ENCODE assay signal across 25 cellular contexts in genomic region chr11:112665291-112665690, GRCh38.
"Had no signal": no experiment of that assay in that cellular context is flagged by ENCODE, and none has a peak within 500 bp of the region (broad histone marks: within the 10 kb centered on the region; RNA-seq: fewer than 3 reads in every experiment).

No MANE protein-coding gene starts in this region.

- DNase-seq: cerebellar nuclear complex; dermis blood vessel endothelial cell; endodermal cell; gastrocnemius medialis; glutamatergic neuron; immature natural killer cell; kidney; left cardiac atrium; left ventricle myocardium superior; natural killer cell; psoas muscle; retina; spleen; stimulated activated CD4-positive, alpha-beta T cell treated with anti-CD3 and anti-CD28 coated beads, Interleukin-15, amount 100 ng/mL, for 24 hours; stimulated activated CD4-positive, alpha-beta T cell treated with anti-CD3 and anti-CD28 coated beads, Interleukin-1b, Interleukin-23, amount 100 ng/mL, for 48 hours; stimulated activated CD4-positive, alpha-beta T cell treated with anti-CD3 and anti-CD28 coated beads, Interleukin-4, amount 100 ng/mL, for 24 hours; stimulated activated naive B cell treated with anti-CD40 and anti-IgM and Interleukin-4, amounts not matched to agents 10 μg/mL and 1 μg/mL and 100 μg/mL, for 72 hours; stimulated activated naive CD8-positive, alpha-beta T cell treated with anti-CD3 and anti-CD28 coated beads, Interleukin-15, amount 100 ng/mL, for 72 hours; transverse colon had no signal

- H3K36me3 ChIP-seq: cardiac muscle cell, gastrocnemius medialis, neural progenitor cell, spleen, thoracic aorta, transverse colon had no signal

- ATAC-seq: gastrocnemius medialis; left cardiac atrium; left ventricle myocardium superior; psoas muscle; sciatic nerve; stimulated activated naive B cell treated with anti-CD40 and anti-IgM and Interleukin-4, amounts not matched to agents 10 μg/mL and 1 μg/mL and 100 μg/mL, for 72 hours; stimulated activated naive CD8-positive, alpha-beta T cell treated with anti-CD3 and anti-CD28 coated beads, Interleukin-15, amount 100 ng/mL, for 72 hours had no signal

- H3K4me3 ChIP-seq: cardiac muscle cell, gastrocnemius medialis, lung, neural progenitor cell, psoas muscle, spleen, thoracic aorta, transverse colon had no signal

- H3K4me1 ChIP-seq: parathyroid adenoma, psoas muscle, spleen, transverse colon had no signal

- H3K9ac ChIP-seq: neural progenitor cell, parathyroid adenoma had no signal

- H3K9me3 ChIP-seq: gastrocnemius medialis, psoas muscle, thoracic aorta, transverse colon had no signal

- H3K27me3 ChIP-seq: cardiac muscle cell, gastrocnemius medialis, neural progenitor cell, transverse colon had no signal

- H3K27ac ChIP-seq: cardiac muscle cell, gastrocnemius medialis, neural progenitor cell, parathyroid adenoma, psoas muscle, spleen, thoracic aorta, transverse colon had no signal
